In genomic region chr3:82409842-82410241, GRCh38 we compare ENCODE assay signal across 25 cellular contexts.
DNase-seq lines count a peak whose midpoint lies in the region; ATAC-seq, FAIRE-seq and TF ChIP-seq lines count a peak whose summit lies in the region.
"Had no signal": no experiment of that assay in that cellular context is flagged by ENCODE, and none has a peak within 500 bp of the region (broad histone marks: within the 10 kb centered on the region; RNA-seq: fewer than 3 reads in every experiment).

No MANE protein-coding gene starts in this region.

- POLR2A ChIA-PET in WTC11 (lab: Charles Lee): no interaction called here

- no peak for DNase-seq in WTC11 (ENCODE audit: low spot score)
- no peak for DNase-seq in ACHN
- DNase-seq: 8988T; AML-193; BE2C; C1 segment of cervical spinal cord; Caco-2; CD4-positive, alpha-beta memory T cell; CD4-positive, alpha-beta T cell; CD4-positive, CD25-positive, alpha-beta regulatory T cell; CD8-positive, alpha-beta memory T cell; CD8-positive, alpha-beta T cell; COR-L47; DMS 273 treated with DMSO at 0.1 percent for 48 hours; DMS153; DMS79; DMS79 treated with DMSO at 0.1 percent for 48 hours; DND-41; EL had no signal

- no peak for ATAC-seq in WTC11
- ATAC-seq in GM18907 (IDR thresholded peaks at IDR 0.05; ENCODE audit: unreplicated experiment): no peak
- ATAC-seq: A549; CD8-positive, alpha-beta T cell had no signal

- no peak overlapping the region for H3K27ac Mint-ChIP-seq in WTC11
- H3K27ac Mint-ChIP-seq: B cell; CD4-positive, alpha-beta memory T cell; CD4-positive, alpha-beta T cell; CD4-positive, CD25-positive, alpha-beta regulatory T cell; CD8-positive, alpha-beta memory T cell; CD8-positive, alpha-beta T cell had no signal

- H3K4me3 Mint-ChIP-seq in WTC11: no peak overlapping the region
- H3K4me3 Mint-ChIP-seq: B cell; CD14-positive monocyte; CD4-positive, alpha-beta memory T cell; CD4-positive, alpha-beta T cell; CD4-positive, CD25-positive, alpha-beta regulatory T cell; CD8-positive, alpha-beta memory T cell; CD8-positive, alpha-beta T cell had no signal

- no peaks in the 10 kb centered on the region for H3K27me3 Mint-ChIP-seq in WTC11 (ENCODE audit: low read depth)
- H3K27me3 Mint-ChIP-seq: B cell; CD4-positive, alpha-beta memory T cell; CD4-positive, alpha-beta T cell; CD4-positive, CD25-positive, alpha-beta regulatory T cell; CD8-positive, alpha-beta memory T cell had no signal

- in situ Hi-C loops in ACHN (cut with HindIII; ENCODE audit: low pct_ligation_motif_present, low pct_unique_long_range_greater_than_20kb, low sequenced_read_pairs): no loop called here

- CTCF ChIA-PET in WTC11 (lab: Charles Lee): no interaction called here

- H3K36me3 Mint-ChIP-seq in WTC11: no peaks in the 10 kb centered on the region
- H3K36me3 Mint-ChIP-seq: CD14-positive monocyte; CD4-positive, alpha-beta memory T cell; CD4-positive, CD25-positive, alpha-beta regulatory T cell; CD8-positive, alpha-beta memory T cell; CD8-positive, alpha-beta T cell had no signal

- no peaks in the 10 kb centered on the region for H3K9me3 Mint-ChIP-seq in WTC11

- H3K4me1 Mint-ChIP-seq in WTC11: peaks cover 13% of the 10 kb centered on the region
- H3K4me1 Mint-ChIP-seq: B cell; CD14-positive monocyte; CD4-positive, alpha-beta memory T cell; CD4-positive, CD25-positive, alpha-beta regulatory T cell; CD8-positive, alpha-beta memory T cell had no signal

- TF ChIP-seq CTCF in WTC11 (IDR thresholded peaks at IDR 0.05): no peak

- peak; percentile 29 for FAIRE-seq in A204.1 (lab: Jason Lieb, UNC)
- FAIRE-seq: A549, D721Med had no signal

TF ChIP-seq in WTC11, 78 proteins besides CTCF, POLR2A, EP300 and RAD21:
- TF ChIP-seq FOXK1 (CRISPR knock-in tag; IDR thresholded peaks at IDR 0.05) (no peak), HMGA2 (CRISPR knock-in tag; IDR thresholded peaks at IDR 0.05) (peak; percentile 93)
